In the genomic region with DNA sequence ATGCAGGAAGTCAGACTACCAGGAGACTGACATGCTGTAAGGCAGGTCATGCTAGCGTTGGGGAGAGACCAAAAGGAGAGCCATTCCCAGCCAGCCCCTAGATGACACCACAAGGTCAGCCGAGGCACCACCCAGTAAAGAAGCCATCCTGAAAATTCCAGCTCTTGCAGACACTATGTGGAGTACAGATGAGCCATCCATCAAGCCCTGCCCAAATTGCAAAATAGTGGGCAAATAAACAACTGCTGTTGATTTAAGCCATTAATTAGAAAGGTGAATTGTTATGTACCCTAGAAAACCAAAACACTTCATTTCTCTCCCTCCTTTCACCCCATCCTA, we compare ENCODE assay signal across 16 cellular contexts.
DNase-seq lines count a peak whose midpoint lies in the region; ATAC-seq and TF ChIP-seq lines count a peak whose summit lies in the region.
"Had no signal": no experiment of that assay in that cellular context is flagged by ENCODE, and none has a peak within 500 bp of the region (broad histone marks: within the 10 kb centered on the region; RNA-seq: fewer than 3 reads in every experiment).

No MANE protein-coding gene starts in this region.

- H2BK15ac ChIP-seq in neuronal stem cell (ENCODE audit: low read length), result no peak overlapping the region

- peak overlapping the region; percentile 7 for H3K27ac Mint-ChIP-seq in Caco-2 (ENCODE audit: unreplicated experiment)
- peak overlapping the region; percentile 5; the same call in 1 of the 2 replicates for H3K27ac Mint-ChIP-seq in HFFc6
- H3K27ac Mint-ChIP-seq: CD4-positive, alpha-beta memory T cell had no signal

- POLR2A ChIA-PET in Caco-2 (lab: Charles Lee), result no interaction called here

- no peaks in the 10 kb centered on the region for H3K36me3 ChIP-seq in Caco-2 (ENCODE audit: control insufficient read depth, insufficient read depth, low read length)
- H3K36me3 ChIP-seq in psoas muscle (ENCODE audit: insufficient read depth in 1 of 2, low read depth in 1 of 2), result no peaks in the 10 kb centered on the region
- no peaks in the 10 kb centered on the region for H3K36me3 ChIP-seq in neuronal stem cell (replicated peaks in 1 of 2; ENCODE audit: control insufficient read depth in 2 of 2, insufficient read depth in 2 of 2, low read length in 2 of 2)
- H3K36me3 ChIP-seq: BE2C, HAP-1 had no signal

- H2AFZ ChIP-seq in neuronal stem cell (ENCODE audit: low read length), result no peak overlapping the region

- H3K4me1 Mint-ChIP-seq in Caco-2 (ENCODE audit: low read depth, unreplicated experiment) (peaks cover 28% of the 10 kb centered on the region), HFFc6 (ENCODE audit: low read depth) (peaks cover 22% of the 10 kb centered on the region)
- H3K4me1 Mint-ChIP-seq: CD4-positive, alpha-beta memory T cell had no signal

- H3K14ac ChIP-seq in neuronal stem cell (ENCODE audit: low read length), result no peak overlapping the region

- whole genome bisulfite sequencing in psoas muscle, 3 donors, result 40 to 47% (median 46%) methylated on average over 2 of the region's 2 CpGs
- WGBS in neuronal stem cell (ENCODE audit: extremely low coverage in 2 of 2, insufficient read length in 2 of 2, insufficient replicate concordance in 1 of 2), 2 donors, result no CpG with 5 or more reads among the region's 2 CpGs

- no peak overlapping the region for H3K4me3 ChIP-seq in Caco-2 (ENCODE audit: low read depth, low read length)
- H3K4me3 ChIP-seq in epithelial cell of esophagus (ENCODE audit: low read length), result no peak overlapping the region
- H3K4me3 ChIP-seq in psoas muscle, result no peak overlapping the region
- H3K4me3 ChIP-seq in neuronal stem cell (ENCODE audit: low read length in 2 of 2), result no peak overlapping the region
- H3K4me3 ChIP-seq: HAP-1 had no signal

- H3K4me3 Mint-ChIP-seq in Caco-2 (ENCODE audit: unreplicated experiment) (no peak overlapping the region), HFFc6 (peak overlapping the region; percentile 48; the same call in 1 of the 2 replicates)
- H3K4me3 Mint-ChIP-seq: CD4-positive, alpha-beta memory T cell had no signal

- no peak overlapping the region for H4K8ac ChIP-seq in neuronal stem cell (ENCODE audit: low read depth, low read length)

- DNase-seq in Caco-2 (peak in 1 of 2 experiments; percentile 22), HFFc6 (no peak), epithelial cell of esophagus (ENCODE audit: low read depth) (peak; percentile 24), psoas muscle (no peak), epidermal melanocyte (ENCODE audit: insufficient read length, low spot score) (no peak), neuronal stem cell (ENCODE audit: low spot score) (no peak)
- DNase-seq: BE2C; CD4-positive, alpha-beta memory T cell; DMS153; DMS79 treated with DMSO at 0.1 percent for 48 hours; GDM1; IMR-90 had no signal

- H3K27me3 Mint-ChIP-seq in Caco-2 (ENCODE audit: insufficient read depth, unreplicated experiment), result no peaks in the 10 kb centered on the region
- no peaks in the 10 kb centered on the region for H3K27me3 Mint-ChIP-seq in HFFc6 (ENCODE audit: insufficient read depth)

- H3K4ac ChIP-seq in neuronal stem cell (ENCODE audit: low read length), result no peak overlapping the region

- no peak overlapping the region for H2BK5ac ChIP-seq in neuronal stem cell (ENCODE audit: low read length)

- TF ChIP-seq CTCF in Caco-2 (IDR thresholded peaks at IDR 0.05; ENCODE audit: insufficient read depth in 1 of 2, low read depth in 1 of 2, low read length in 1 of 2, severe bottlenecking in 1 of 2, unreplicated experiment in 1 of 2), result no peak
- TF ChIP-seq CTCF in HFFc6 (IDR thresholded peaks at IDR 0.05), result no peak
- no peak for TF ChIP-seq CTCF in epithelial cell of esophagus (IDR thresholded peaks at IDR 0.05; ENCODE audit: insufficient read depth, low read depth, low read length, missing control alignments)
- TF ChIP-seq CTCF in psoas muscle (IDR thresholded peaks at IDR 0.05), result no peak

- no peak overlapping the region for H2BK120ac ChIP-seq in neuronal stem cell (ENCODE audit: low read depth, low read length)

- no peak overlapping the region for H3K9ac ChIP-seq in neuronal stem cell (ENCODE audit: low read depth, low read length, poor library complexity)

- H2BK12ac ChIP-seq in neuronal stem cell (ENCODE audit: low read length), result no peak overlapping the region

- no peak overlapping the region for H4K91ac ChIP-seq in neuronal stem cell (ENCODE audit: low read depth, low read length, poor library complexity)

- peaks cover 65% of the 10 kb centered on the region for H3K4me1 ChIP-seq in Caco-2
- H3K4me1 ChIP-seq in psoas muscle, result peaks cover 70% of the 10 kb centered on the region
- H3K4me1 ChIP-seq in neuronal stem cell (ENCODE audit: control insufficient read depth in 2 of 2, insufficient read depth in 1 of 2, low read depth in 1 of 2, low read length in 2 of 2), result peaks cover 3 to 15% of the 10 kb centered on the region in 2 donors
- H3K4me1 ChIP-seq: HAP-1 had no signal

- H3K27ac ChIP-seq in psoas muscle (no peak overlapping the region), neuronal stem cell (replicated peaks; ENCODE audit: low read length) (no peak overlapping the region)
- H3K27ac ChIP-seq: C4-2B, HL-60 had no signal

- peaks cover 4% of the 10 kb centered on the region for H3K79me1 ChIP-seq in neuronal stem cell (ENCODE audit: low read depth, low read length)

- H3K18ac ChIP-seq in neuronal stem cell (ENCODE audit: low read length), result no peak overlapping the region

- H3K23ac ChIP-seq in neuronal stem cell (ENCODE audit: low read depth, low read length, poor library complexity), result no peak overlapping the region

- intact Hi-C loops in Caco-2 (cut with micrococcal nuclease; ENCODE audit: unreplicated experiment), result no loop called here
- intact Hi-C loops in psoas muscle (cut with DNase I), result loop anchor here in 1 of 2 donors (5.0 kb wide), 1 partner anchor 33 kb away; no protein-coding TSS in a partner anchor

- H3K27me3 ChIP-seq in Caco-2 (replicated peaks; ENCODE audit: control insufficient read depth, insufficient read depth, low read length) (no peaks in the 10 kb centered on the region), psoas muscle (ENCODE audit: insufficient read depth in 3 of 3, low read length in 2 of 3) (no peaks in the 10 kb centered on the region), neuronal stem cell (ENCODE audit: control insufficient read depth in 3 of 3, insufficient read depth in 3 of 3, low read depth in 1 of 3, low read length in 3 of 3) (no peaks in the 10 kb centered on the region)
- H3K27me3 ChIP-seq: BE2C had no signal

- BruUV-seq in Caco-2 (replicated peaks; lab: Mats Ljungman, UMichigan), result no TSS peak

- no peaks in the 10 kb centered on the region for H3K9me3 Mint-ChIP-seq in Caco-2 (ENCODE audit: unreplicated experiment)
- H3K9me3 Mint-ChIP-seq in HFFc6, result peaks cover 25% of the 10 kb centered on the region

- CTCF ChIA-PET in Caco-2 (lab: Charles Lee), result interaction anchor here (1.0 kb wide), 1 partner anchor 82 kb away, joined by 5 read pairs; the partner anchor contains the start of gene TBC1D4

- ATAC-seq in psoas muscle (peak in 3 of 4 donors; percentile 60 to 72 (median 61)), HG02938 (IDR thresholded peaks at IDR 0.05; ENCODE audit: unreplicated experiment) (no peak)

- no peak overlapping the region for H2AK5ac ChIP-seq in neuronal stem cell (ENCODE audit: low read depth, low read length)

- H3K4me2 ChIP-seq in neuronal stem cell (ENCODE audit: insufficient read depth, low read length, poor library complexity, severe bottlenecking), result no peak overlapping the region

- H3K9me3 ChIP-seq in Caco-2 (no peaks in the 10 kb centered on the region), psoas muscle (no peaks in the 10 kb centered on the region), neuronal stem cell (replicated peaks in 1 of 2; ENCODE audit: control insufficient read depth in 2 of 2, insufficient read depth in 1 of 2, low read depth in 1 of 2, low read length in 2 of 2) (peaks cover 3 to 16% of the 10 kb centered on the region in 2 donors)
- H3K9me3 ChIP-seq: BE2C, HAP-1 had no signal

- H3K36me3 Mint-ChIP-seq in Caco-2 (ENCODE audit: insufficient read depth, unreplicated experiment), result peaks cover 44% of the 10 kb centered on the region
- peaks cover 25% of the 10 kb centered on the region for H3K36me3 Mint-ChIP-seq in HFFc6 (ENCODE audit: low read depth)
